8 cellular contexts compared by ENCODE assay signal in genomic region chr9:91419222-91420191, GRCh38. TPM values are rescaled to one million over a fixed set of nuclear protein-coding genes. Genes with fewer than 3 reads are reported as not detected.
DNase-seq lines count a peak whose midpoint lies in the region; ATAC-seq lines count a peak whose summit lies in the region.

No MANE protein-coding gene starts in this region.

- peak; percentile 37 to 42 for DNase-seq in stimulated activated CD4-positive, alpha-beta T cell treated with anti-CD3 and anti-CD28 coated beads, Interleukin-15, amount 100 ng/mL, for 48 hours (ENCODE audit: low read depth in 2 of 2)
- no peak for DNase-seq in stimulated activated CD4-positive, alpha-beta T cell treated with anti-CD3 and anti-CD28 coated beads, Interleukin-12 subunit alpha, Interleukin-12 subunit beta, amount 100 ng/mL, for 4 hours
- DNase-seq in activated CD4-positive, alpha-beta T cell treated with anti-CD3 and anti-CD28 coated beads, Interleukin-2, amount 50 U/mL, for 48 hours: peak; percentile 38 to 58
- peak; percentile 85 for DNase-seq in cardiac septum (ENCODE audit: low spot score)
- DNase-seq in stimulated activated effector memory CD8-positive, alpha-beta T cell treated with anti-CD3 and anti-CD28 coated beads, Interleukin-12 subunit alpha, Interleukin-12 subunit beta, amount 100 ng/mL, for 72 hours (ENCODE audit: low spot score in 2 of 2): peak in 1 of 2 donors; percentile 61

- intact Hi-C loops in cardiac septum (cut with DNase I): loop anchor here (2.0 to 10.0 kb wide), 5 partner anchors 59 to 382 kb away; partner anchors contain the start of gene AUH

- peak; percentile 50 for ATAC-seq in stimulated activated effector memory CD8-positive, alpha-beta T cell treated with anti-CD3 and anti-CD28 coated beads, Interleukin-12 subunit alpha, Interleukin-12 subunit beta, amount 100 ng/mL, for 72 hours
- ATAC-seq in HG02759 (IDR thresholded peaks at IDR 0.05; ENCODE audit: unreplicated experiment) (no peak), HG02798 (IDR thresholded peaks at IDR 0.05; ENCODE audit: poor library complexity, unreplicated experiment) (no peak), HG02884 (IDR thresholded peaks at IDR 0.05; ENCODE audit: unreplicated experiment) (no peak)

- H3K9me3 Mint-ChIP-seq in stimulated activated effector memory CD8-positive, alpha-beta T cell treated with anti-CD3 and anti-CD28 coated beads, Interleukin-12 subunit alpha, Interleukin-12 subunit beta, amount 100 ng/mL, for 72 hours: no peaks in the 10 kb centered on the region

- peak overlapping the region; percentile 65 for H3K27ac Mint-ChIP-seq in stimulated activated effector memory CD8-positive, alpha-beta T cell treated with anti-CD3 and anti-CD28 coated beads, Interleukin-12 subunit alpha, Interleukin-12 subunit beta, amount 100 ng/mL, for 72 hours

- peaks cover 88% of the 10 kb centered on the region for H3K36me3 Mint-ChIP-seq in stimulated activated effector memory CD8-positive, alpha-beta T cell treated with anti-CD3 and anti-CD28 coated beads, Interleukin-12 subunit alpha, Interleukin-12 subunit beta, amount 100 ng/mL, for 72 hours

- peaks cover 53% of the 10 kb centered on the region for H3K4me1 Mint-ChIP-seq in stimulated activated effector memory CD8-positive, alpha-beta T cell treated with anti-CD3 and anti-CD28 coated beads, Interleukin-12 subunit alpha, Interleukin-12 subunit beta, amount 100 ng/mL, for 72 hours

- peak overlapping the region; percentile 99 for H3K4me3 Mint-ChIP-seq in stimulated activated effector memory CD8-positive, alpha-beta T cell treated with anti-CD3 and anti-CD28 coated beads, Interleukin-12 subunit alpha, Interleukin-12 subunit beta, amount 100 ng/mL, for 72 hours

RNA-seq across cellular contexts. Expression of gene NFIL3, which starts 4.1 kb away (rescaled TPM):
- 32.4 TPM for total RNA-seq in cardiac septum

RNA-seq across cellular contexts. Expression of gene AUH, which starts 57.8 kb away (rescaled TPM):
- total RNA-seq in cardiac septum: 39.7 TPM
